In the genomic region with DNA sequence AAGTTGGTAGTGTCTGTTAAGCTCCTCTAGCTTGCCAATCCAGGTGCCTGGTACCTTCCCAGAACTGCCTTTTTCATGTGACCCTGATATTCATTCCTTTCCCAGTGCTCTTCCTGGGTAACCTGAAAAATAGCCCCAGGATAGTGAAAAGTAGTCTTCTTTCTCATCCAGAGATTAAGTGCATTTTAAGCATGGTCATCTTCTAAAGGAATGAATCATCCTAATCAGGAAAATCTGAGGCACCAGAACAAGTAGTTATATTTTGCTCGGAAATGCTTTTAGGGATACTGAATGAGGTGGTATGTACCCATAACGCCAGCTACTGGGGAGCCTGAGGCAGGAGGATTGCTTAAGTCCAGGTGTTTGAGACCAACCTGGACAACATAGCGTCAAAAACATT, we compare ENCODE assay signal across 17 cellular contexts. TPM values are rescaled to one million over a fixed set of nuclear protein-coding genes. Genes with fewer than 3 reads are reported as not detected.
DNase-seq lines count a peak whose midpoint lies in the region; ATAC-seq, FAIRE-seq and TF ChIP-seq lines count a peak whose summit lies in the region.
"Had no signal": no experiment of that assay in that cellular context is flagged by ENCODE, and none has a peak within 500 bp of the region (broad histone marks: within the 10 kb centered on the region; RNA-seq: fewer than 3 reads in every experiment).

No MANE protein-coding gene starts in this region.

- H4K20me1 ChIP-seq in GM23248 (ENCODE audit: insufficient read depth) (no peaks in the 10 kb centered on the region), smooth muscle cell (ENCODE audit: low read depth) (no peaks in the 10 kb centered on the region)

- in situ Hi-C loops in GM23248 (cut with MboI), result loop anchor here (25.0 kb wide), 1 partner anchor 638 kb away; no protein-coding TSS in a partner anchor

- CTCF ChIA-PET in RWPE1 (lab: Yijun Ruan, JAX), result interaction anchor here (0.6 kb wide), 1 partner anchor 160 kb away, joined by 3 read pairs; no protein-coding TSS in a partner anchor

- no peak for ATAC-seq in GM18909 (IDR thresholded peaks at IDR 0.05; ENCODE audit: poor library complexity, unreplicated experiment)
- no peak for ATAC-seq in HG03439 (IDR thresholded peaks at IDR 0.05; ENCODE audit: unreplicated experiment)
- ATAC-seq: GM23338 had no signal

- H3F3A ChIP-seq in GM23248 (ENCODE audit: insufficient read depth), result no peaks in the 10 kb centered on the region
- H3F3A ChIP-seq in smooth muscle cell (ENCODE audit: low read depth), result no peaks in the 10 kb centered on the region

- no peak for FAIRE-seq in bronchial epithelial cell (lab: Jason Lieb, UNC)

- H3K9ac ChIP-seq in GM23248, result no peak overlapping the region
- H3K9ac ChIP-seq in smooth muscle cell (ENCODE audit: low read depth), result no peak overlapping the region

- H3K79me2 ChIP-seq in GM23248 (ENCODE audit: insufficient read depth) (no peaks in the 10 kb centered on the region), smooth muscle cell (ENCODE audit: low read depth) (no peaks in the 10 kb centered on the region)

- H3K4me2 ChIP-seq in GM23248 (ENCODE audit: unreplicated experiment) (no peak overlapping the region), smooth muscle cell (no peak overlapping the region)
- H3K4me2 ChIP-seq: GM23338 had no signal

- DNase-seq in GM23248 (peak; percentile 49), RWPE1 (ENCODE audit: low spot score) (peak; percentile 20), bronchial epithelial cell (ENCODE audit: low read depth) (peak; percentile 35), smooth muscle cell (lab: John Stamatoyannopoulos, UW; ENCODE audit: unreplicated experiment) (no peak)
- no peak for DNase-seq in activated T-helper 1 cell treated with anti-CD3 and anti-CD28 coated beads, Interleukin-12 subunit alpha, Interleukin-12 subunit beta, Interleukin-2, Interleukin-4 antibody, amounts not matched to agents 30 ng/mL and 10 ng/mL and 1 ng/mL, durations not matched to agents 14 hours and 24 hours and 36 hours (ENCODE audit: low spot score)
- DNase-seq: C1 segment of cervical spinal cord; CD8-positive, alpha-beta memory T cell; DMS79; GDM1; HCEC 1CT; NCI-H1694 treated with DMSO at 0.1 percent for 48 hours; NCI-H510A; NCI-H748 treated with DMSO at 0.1 percent for 48 hours; NK-92 treated with Interleukin-12 subunit alpha and Interleukin-12 subunit beta, amount 100 ng/mL, for 24 hours had no signal

- H3K9me3 Mint-ChIP-seq in activated T-helper 1 cell treated with anti-CD3 and anti-CD28 coated beads, Interleukin-12 subunit alpha, Interleukin-12 subunit beta, Interleukin-2, Interleukin-4 antibody, amounts not matched to agents 30 ng/mL and 10 ng/mL and 1 ng/mL, durations not matched to agents 14 hours and 24 hours and 36 hours, result no peaks in the 10 kb centered on the region
- H3K9me3 Mint-ChIP-seq: CD8-positive, alpha-beta memory T cell; GM23338 had no signal

- H3K4me3 ChIP-seq in GM23248, result no peak overlapping the region
- H3K4me3 ChIP-seq in bronchial epithelial cell (ENCODE audit: low read depth, low read length), result no peak overlapping the region
- no peak overlapping the region for H3K4me3 ChIP-seq in smooth muscle cell
- H3K4me3 ChIP-seq: GM23338 had no signal

- WGBS in GM23248 (ENCODE audit: low coverage in 1 of 2, low lambda C conversion rate in 2 of 2, missing lambda C conversion rate in 2 of 2), 2 experiments, result 86 to 89% methylated on average over 3 of the region's 3 CpGs
- 47% methylated on average over 3 of the region's 3 CpGs for WGBS in smooth muscle cell (ENCODE audit: low lambda C conversion rate)

- H3K4me1 ChIP-seq in GM23248 (ENCODE audit: insufficient read depth), result no peaks in the 10 kb centered on the region; the same call in 1 of the 2 replicates
- peaks cover 6% of the 10 kb centered on the region for H3K4me1 ChIP-seq in smooth muscle cell (ENCODE audit: low read depth)

- H3K27me3 ChIP-seq in GM23248 (replicated peaks; ENCODE audit: insufficient read depth) (no peaks in the 10 kb centered on the region), bronchial epithelial cell (ENCODE audit: control insufficient read depth, insufficient read depth, low read length) (no peaks in the 10 kb centered on the region), smooth muscle cell (ENCODE audit: low read depth) (no peaks in the 10 kb centered on the region)

- no peak overlapping the region for H2AFZ ChIP-seq in GM23248
- peak overlapping the region; percentile 21 for H2AFZ ChIP-seq in smooth muscle cell (ENCODE audit: low read depth)
- H2AFZ ChIP-seq: GM23338 had no signal

- H3K36me3 ChIP-seq in GM23248 (ENCODE audit: low read depth) (no peaks in the 10 kb centered on the region), bronchial epithelial cell (ENCODE audit: control insufficient read depth, insufficient read depth, low read length) (no peaks in the 10 kb centered on the region), smooth muscle cell (ENCODE audit: low read depth) (no peaks in the 10 kb centered on the region)

- H3K27ac ChIP-seq in GM23248 (no peak overlapping the region), RWPE1 (no peak overlapping the region), smooth muscle cell (ENCODE audit: low read depth) (peak overlapping the region; percentile 48)

- no peaks in the 10 kb centered on the region for H3K9me2 ChIP-seq in GM23248 (ENCODE audit: insufficient read depth)

- H3K4me3 Mint-ChIP-seq in activated T-helper 1 cell treated with anti-CD3 and anti-CD28 coated beads, Interleukin-12 subunit alpha, Interleukin-12 subunit beta, Interleukin-2, Interleukin-4 antibody, amounts not matched to agents 30 ng/mL and 10 ng/mL and 1 ng/mL, durations not matched to agents 14 hours and 24 hours and 36 hours, result no peak overlapping the region
- H3K4me3 Mint-ChIP-seq: CD8-positive, alpha-beta memory T cell; GM23338 had no signal

- H3K9me3 ChIP-seq in GM23248 (ENCODE audit: low read depth), result no peaks in the 10 kb centered on the region
- H3K9me3 ChIP-seq in smooth muscle cell (replicated peaks; ENCODE audit: low read depth), result no peaks in the 10 kb centered on the region

- POLR2A ChIA-PET in RWPE1 (lab: Yijun Ruan, JAX; ENCODE audit: low non-redundant PET), result no interaction called here

- peaks cover 2% of the 10 kb centered on the region for H3K27me3 Mint-ChIP-seq in activated T-helper 1 cell treated with anti-CD3 and anti-CD28 coated beads, Interleukin-12 subunit alpha, Interleukin-12 subunit beta, Interleukin-2, Interleukin-4 antibody, amounts not matched to agents 30 ng/mL and 10 ng/mL and 1 ng/mL, durations not matched to agents 14 hours and 24 hours and 36 hours (ENCODE audit: insufficient read depth)

- intact Hi-C loops in activated T-helper 1 cell treated with anti-CD3 and anti-CD28 coated beads, Interleukin-12 subunit alpha, Interleukin-12 subunit beta, Interleukin-2, Interleukin-4 antibody, amounts not matched to agents 30 ng/mL and 10 ng/mL and 1 ng/mL, durations not matched to agents 14 hours and 24 hours and 36 hours (cut with micrococcal nuclease), result no loop called here

- H3K4me1 Mint-ChIP-seq in activated T-helper 1 cell treated with anti-CD3 and anti-CD28 coated beads, Interleukin-12 subunit alpha, Interleukin-12 subunit beta, Interleukin-2, Interleukin-4 antibody, amounts not matched to agents 30 ng/mL and 10 ng/mL and 1 ng/mL, durations not matched to agents 14 hours and 24 hours and 36 hours (ENCODE audit: low read depth), result no peaks in the 10 kb centered on the region
- H3K4me1 Mint-ChIP-seq: CD8-positive, alpha-beta memory T cell; GM23338 had no signal

- TF ChIP-seq CTCF in RWPE1 (conservative IDR thresholded peaks at IDR 0.05; ENCODE audit: low read depth) (no peak), bronchial epithelial cell (IDR thresholded peaks at IDR 0.05; ENCODE audit: insufficient read depth, low read length, severe bottlenecking) (no peak), smooth muscle cell (IDR thresholded peaks at IDR 0.05; ENCODE audit: borderline replicate concordance, insufficient read depth, poor library complexity, severe bottlenecking) (no peak)

- H3K36me3 Mint-ChIP-seq in activated T-helper 1 cell treated with anti-CD3 and anti-CD28 coated beads, Interleukin-12 subunit alpha, Interleukin-12 subunit beta, Interleukin-2, Interleukin-4 antibody, amounts not matched to agents 30 ng/mL and 10 ng/mL and 1 ng/mL, durations not matched to agents 14 hours and 24 hours and 36 hours (ENCODE audit: low read depth), result no peaks in the 10 kb centered on the region
- H3K36me3 Mint-ChIP-seq: CD8-positive, alpha-beta memory T cell had no signal

- H3K27ac Mint-ChIP-seq in activated T-helper 1 cell treated with anti-CD3 and anti-CD28 coated beads, Interleukin-12 subunit alpha, Interleukin-12 subunit beta, Interleukin-2, Interleukin-4 antibody, amounts not matched to agents 30 ng/mL and 10 ng/mL and 1 ng/mL, durations not matched to agents 14 hours and 24 hours and 36 hours, result no peak overlapping the region
- H3K27ac Mint-ChIP-seq: CD8-positive, alpha-beta memory T cell; GM23338 had no signal

RNA-seq across cellular contexts. Expression of a gene that starts 23.1 kb away (rescaled TPM):
- 180 and 214 TPM in 2 replicates for total RNA-seq in GM23248 (2014; rRNA removed; shearing (Covaris generic))
- 191 and 197 TPM in 2 replicates for polyA plus RNA-seq in GM23248 (2016; fragmentation: Nextera tagmentation; extraction: Ambion mirVana)
- 91.1 and 95.4 TPM in 2 replicates for total RNA-seq in bronchial epithelial cell
- 108 and 138 TPM in 2 replicates for total RNA-seq in smooth muscle cell
- 97.6 and 109 TPM in 2 replicates for polyA plus RNA-seq in smooth muscle cell
- total RNA-seq in activated T-helper 1 cell treated with anti-CD3 and anti-CD28 coated beads, Interleukin-12 subunit alpha, Interleukin-12 subunit beta, Interleukin-2, Interleukin-4 antibody, amounts not matched to agents 30 ng/mL and 10 ng/mL and 1 ng/mL, durations not matched to agents 14 hours and 24 hours and 36 hours, result 171 and 179 TPM in 2 replicates

RNA-seq across cellular contexts. Expression of a gene that starts 57.3 kb away (rescaled TPM):
- 30.4 and 45.9 TPM in 2 replicates for total RNA-seq in GM23248 (2014; rRNA removed; shearing (Covaris generic))
- polyA plus RNA-seq in GM23248 (2016; fragmentation: Nextera tagmentation; extraction: Ambion mirVana), result 12.3 and 13.0 TPM in 2 replicates
- total RNA-seq in bronchial epithelial cell, result 43.4 and 59.5 TPM in 2 replicates
- 61.4 and 74.4 TPM in 2 replicates for total RNA-seq in smooth muscle cell
- polyA plus RNA-seq in smooth muscle cell, result 17.9 and 20.9 TPM in 2 replicates
- 61.9 and 67.0 TPM in 2 replicates for total RNA-seq in activated T-helper 1 cell treated with anti-CD3 and anti-CD28 coated beads, Interleukin-12 subunit alpha, Interleukin-12 subunit beta, Interleukin-2, Interleukin-4 antibody, amounts not matched to agents 30 ng/mL and 10 ng/mL and 1 ng/mL, durations not matched to agents 14 hours and 24 hours and 36 hours

Comparison
In these comparisons a context has a peak if more than half of its experiments do, and no peak if none do; other contexts are left out.
1. DNase-seq: peak in GM23248 (single experiment), RWPE1 (single experiment) and bronchial epithelial cell (single experiment); none in smooth muscle cell (single experiment) and activated T-helper 1 cell treated with anti-CD3 and anti-CD28 coated beads, Interleukin-12 subunit alpha, Interleukin-12 subunit beta, Interleukin-2, Interleukin-4 antibody, amounts not matched to agents 30 ng/mL and 10 ng/mL and 1 ng/mL, durations not matched to agents 14 hours and 24 hours and 36 hours (single experiment).